25 cellular contexts compared by ENCODE assay signal in the genomic region with DNA sequence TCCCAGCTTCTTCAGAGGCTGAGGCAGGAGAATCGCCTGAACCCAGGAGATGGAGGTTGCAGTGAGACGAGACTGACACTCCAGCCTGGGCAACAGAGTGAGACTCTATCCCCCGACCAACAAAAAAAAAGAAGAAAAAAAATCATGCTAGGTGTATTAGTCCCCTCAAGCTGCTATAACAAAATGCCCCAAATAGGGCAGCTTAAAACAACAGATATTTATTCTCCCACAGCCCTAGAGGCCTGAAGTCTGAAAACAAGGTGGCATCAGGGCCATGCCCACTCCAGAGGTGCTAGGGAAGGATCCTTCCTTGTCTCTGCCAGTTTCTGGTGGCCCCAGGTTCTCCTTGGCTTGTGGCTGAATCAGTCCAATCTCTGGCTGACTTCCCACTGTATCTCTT.
"Had no signal": no experiment of that assay in that cellular context is flagged by ENCODE, and none has a peak within 500 bp of the region (broad histone marks: within the 10 kb centered on the region; RNA-seq: fewer than 3 reads in every experiment).

No MANE protein-coding gene starts in this region.

- H3K9me3 Mint-ChIP-seq: activated CD4-positive, alpha-beta memory T cell treated with anti-CD3 and anti-CD28 coated beads for 36 hours; activated CD4-positive, alpha-beta T cell treated with anti-CD3 and anti-CD28 coated beads, Interleukin-2, amount 10 ng/mL, durations not matched to agents 24 days and 14 days; activated naive CD4-positive, alpha-beta T cell treated with anti-CD3 and anti-CD28 coated beads for 36 hours; activated T-helper 17 cell treated with anti-CD3 and anti-CD28 coated beads, Interleukin-2, amount 50 U/mL, for 72 hours; brain; T-helper 1 cell treated with Interleukin-12 subunit alpha and Interleukin-12 subunit beta and Interleukin-4 antibody, amounts not matched to agents 30 μg/mL and 1 μg/mL, for 36 hours; WTC11 had no signal

- H3K4me3 Mint-ChIP-seq: activated CD4-positive, alpha-beta memory T cell treated with anti-CD3 and anti-CD28 coated beads for 36 hours; activated CD4-positive, alpha-beta T cell treated with anti-CD3 and anti-CD28 coated beads, Interleukin-2, amount 10 ng/mL, durations not matched to agents 24 days and 14 days; activated naive CD4-positive, alpha-beta T cell treated with anti-CD3 and anti-CD28 coated beads for 36 hours; activated naive CD8-positive, alpha-beta T cell; activated T-helper 17 cell treated with anti-CD3 and anti-CD28 coated beads, Interleukin-2, amount 50 U/mL, for 72 hours; brain; T-helper 1 cell treated with Interleukin-12 subunit alpha and Interleukin-12 subunit beta and Interleukin-4 antibody, amounts not matched to agents 30 μg/mL and 1 μg/mL, for 36 hours; WTC11 had no signal

- H3K4me1 Mint-ChIP-seq: activated T-helper 17 cell treated with anti-CD3 and anti-CD28 coated beads, Interleukin-2, amount 50 U/mL, for 72 hours; brain; WTC11 had no signal

- H3K36me3 Mint-ChIP-seq: activated naive CD8-positive, alpha-beta T cell had no signal

- DNase-seq: activated CD4-positive, alpha-beta memory T cell treated with anti-CD3 and anti-CD28 coated beads for 36 hours; activated CD4-positive, alpha-beta T cell treated with anti-CD3 and anti-CD28 coated beads, Interleukin-2, amount 10 ng/mL, durations not matched to agents 24 days and 14 days; activated CD4-positive, CD25-positive, alpha-beta regulatory T cell treated with anti-CD3 and anti-CD28 coated beads, Interleukin-2, amount 50 U/mL, for 72 hours; activated CD8-positive, alpha-beta memory T cell treated with anti-CD3 and anti-CD28 coated beads for 24 hours; activated gamma-delta T cell; activated naive CD4-positive, alpha-beta T cell treated with anti-CD3 and anti-CD28 coated beads for 36 hours; activated T-cell treated with anti-CD3 and anti-CD28 coated beads for 4 hours; activated T-cell treated with anti-CD3 and anti-CD28 coated beads, Interleukin-2, amount 50 U/mL, for 48 hours; amygdala; caudate nucleus; MM.1S; NCI-H1105; NCI-H1436 treated with DMSO at 0.1 percent for 48 hours; NCI-H187; NCI-H2081; NCI-H510A treated with DMSO at 0.1 percent for 48 hours; NCI-H69; NK-92 treated with Interleukin-12 subunit alpha and Interleukin-12 subunit beta, amount 100 ng/mL, for 24 hours; OCI-M1; SHP77 treated with DMSO at 0.1 percent for 48 hours had no signal

- ATAC-seq: activated T-helper 17 cell treated with anti-CD3 and anti-CD28 coated beads, Interleukin-2, amount 50 U/mL, for 72 hours; WTC11 had no signal

- H3K27me3 Mint-ChIP-seq: activated CD4-positive, alpha-beta memory T cell treated with anti-CD3 and anti-CD28 coated beads for 36 hours; activated CD4-positive, alpha-beta T cell treated with anti-CD3 and anti-CD28 coated beads, Interleukin-2, amount 10 ng/mL, durations not matched to agents 24 days and 14 days; activated T-helper 17 cell treated with anti-CD3 and anti-CD28 coated beads, Interleukin-2, amount 50 U/mL, for 72 hours; brain had no signal

- H3K27ac Mint-ChIP-seq: activated CD4-positive, alpha-beta memory T cell treated with anti-CD3 and anti-CD28 coated beads for 36 hours; activated CD4-positive, alpha-beta T cell treated with anti-CD3 and anti-CD28 coated beads, Interleukin-2, amount 10 ng/mL, durations not matched to agents 24 days and 14 days; activated naive CD4-positive, alpha-beta T cell treated with anti-CD3 and anti-CD28 coated beads for 36 hours; activated naive CD8-positive, alpha-beta T cell; activated T-helper 17 cell treated with anti-CD3 and anti-CD28 coated beads, Interleukin-2, amount 50 U/mL, for 72 hours; T-helper 1 cell treated with Interleukin-12 subunit alpha and Interleukin-12 subunit beta and Interleukin-4 antibody, amounts not matched to agents 30 μg/mL and 1 μg/mL, for 36 hours; WTC11 had no signal
